In genomic region chr4:5705672-5706310, GRCh38 we compare ENCODE assay signal across 17 cellular contexts.
"Had no signal": no experiment of that assay in that cellular context is flagged by ENCODE, and none has a peak within 500 bp of the region (broad histone marks: within the 10 kb centered on the region; RNA-seq: fewer than 3 reads in every experiment).

No MANE protein-coding gene starts in this region.

- H3K4me2 ChIP-seq: hepatocyte, neural progenitor cell had no signal

- H3K36me3 ChIP-seq: neural progenitor cell, prostate gland, right atrium auricular region, transverse colon, vagina had no signal

- H3K27me3 ChIP-seq: hepatocyte, right atrium auricular region, vagina had no signal

- DNase-seq: activated CD8-positive, alpha-beta T cell treated with anti-CD3 and anti-CD28 coated beads for 36 hours; activated naive CD4-positive, alpha-beta T cell treated with anti-CD3 and anti-CD28 coated beads, Interleukin-2, amount 50 U/mL, for 16 hours; activated T-cell treated with anti-CD3 and anti-CD28 coated beads, Interleukin-2, amount 50 U/mL, for 24 hours; aorta; effector CD4-positive, alpha-beta T cell; esophagus squamous epithelium; midbrain; SW 1271; T-helper 2 cell; transverse colon had no signal

- H2AFZ ChIP-seq: hepatocyte, neural progenitor cell had no signal

- H3K9ac ChIP-seq: neural progenitor cell had no signal

- H3K27ac ChIP-seq: esophagus squamous epithelium, hepatocyte, neural progenitor cell, prostate gland, right atrium auricular region, transverse colon, vagina had no signal

- ATAC-seq: activated CD8-positive, alpha-beta T cell treated with anti-CD3 and anti-CD28 coated beads for 36 hours; left lobe of liver had no signal

- H3K9me3 ChIP-seq: esophagus squamous epithelium, prostate gland, right atrium auricular region, transverse colon, vagina had no signal

- H3K4me3 ChIP-seq: esophagus squamous epithelium, hepatocyte, lung, neural progenitor cell, prostate gland, right atrium auricular region, transverse colon, vagina had no signal
